Comparison of ENCODE assay signal across 1 cellular context in genomic region chr15:82710208-82710555, GRCh38.
TF ChIP-seq lines count a peak whose summit lies in the region.

No MANE protein-coding gene starts in this region.

TF ChIP-seq in HepG2, 621 proteins besides CTCF, POLR2A, EP300 and RAD21 (continued from another document):
- TF ChIP-seq ZFYVE20 (CRISPR knock-in tag; IDR thresholded peaks at IDR 0.05; ENCODE audit: borderline replicate concordance, low read depth): no peak
- TF ChIP-seq SP2 (CRISPR knock-in tag; IDR thresholded peaks at IDR 0.05): no peak
- TF ChIP-seq PRPF4 (IDR thresholded peaks at IDR 0.05; ENCODE audit: low read depth, low read length, poor library complexity, severe bottlenecking): no peak
